1 cellular context compared by ENCODE assay signal in the genomic region with DNA sequence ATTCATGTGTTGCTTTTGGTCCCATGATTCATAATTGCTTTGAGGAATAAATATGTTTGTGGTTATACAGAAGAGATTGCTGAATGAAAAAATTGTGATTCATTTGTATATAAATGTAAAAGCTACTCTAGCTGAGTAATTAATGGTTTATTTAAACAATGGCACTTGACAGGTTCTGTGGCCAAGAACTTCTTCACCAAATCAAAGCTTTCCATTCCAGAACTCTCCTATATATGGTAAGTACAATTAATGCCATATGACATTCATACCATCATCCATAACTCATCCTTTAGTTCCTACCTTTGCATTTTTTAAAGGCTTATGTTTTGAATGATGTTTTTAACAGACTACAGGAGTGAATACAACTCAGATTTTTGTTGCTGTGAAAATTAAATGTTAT.
TF ChIP-seq lines count a peak whose summit lies in the region.

No MANE protein-coding gene starts in this region.

TF ChIP-seq in SK-N-SH treated with all-trans-retinoic acid at 6 μM for 48 hours, 23 proteins besides CTCF, POLR2A, EP300 and RAD21 (continued from another document):
- TF ChIP-seq ZNF565 (CRISPR knock-in tag; conservative IDR thresholded peaks at IDR 0.05; ENCODE audit: low read depth) (no peak), BACH2 (CRISPR knock-in tag; IDR thresholded peaks at IDR 0.05; ENCODE audit: borderline replicate concordance) (no peak), GLIS3 (CRISPR knock-in tag; IDR thresholded peaks at IDR 0.05) (no peak), OSR1 (CRISPR knock-in tag; IDR thresholded peaks at IDR 0.05) (no peak), SNAI2 (CRISPR knock-in tag; IDR thresholded peaks at IDR 0.05) (no peak)
- TF ChIP-seq, protein P1, sequence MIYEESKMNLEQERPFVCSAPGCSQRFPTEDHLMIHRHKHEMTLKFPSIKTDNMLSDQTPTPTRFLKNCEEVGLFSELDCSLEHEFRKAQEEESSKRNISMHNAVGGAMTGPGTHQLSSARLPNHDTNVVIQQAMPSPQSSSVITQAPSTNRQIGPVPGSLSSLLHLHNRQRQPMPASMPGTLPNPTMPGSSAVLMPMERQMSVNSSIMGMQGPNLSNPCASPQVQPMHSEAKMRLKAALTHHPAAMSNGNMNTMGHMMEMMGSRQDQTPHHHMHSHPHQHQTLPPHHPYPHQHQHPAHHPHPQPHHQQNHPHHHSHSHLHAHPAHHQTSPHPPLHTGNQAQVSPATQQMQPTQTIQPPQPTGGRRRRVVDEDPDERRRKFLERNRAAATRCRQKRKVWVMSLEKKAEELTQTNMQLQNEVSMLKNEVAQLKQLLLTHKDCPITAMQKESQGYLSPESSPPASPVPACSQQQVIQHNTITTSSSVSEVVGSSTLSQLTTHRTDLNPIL (CRISPR knock-in tag; IDR thresholded peaks at IDR 0.05; ENCODE audit: low read depth), result no peak
